Comparison of ENCODE assay signal across 8 cellular contexts in genomic region chr12:58540480-58541299, GRCh38.
DNase-seq lines count a peak whose midpoint lies in the region; ATAC-seq and TF ChIP-seq lines count a peak whose summit lies in the region.

No MANE protein-coding gene starts in this region.

- 35% methylated on average over 7 of the region's 8 CpGs for WGBS in right lobe of liver (ENCODE audit: insufficient coverage, low coverage, low lambda C conversion rate, missing lambda C conversion rate)

- H3K9ac ChIP-seq in colonic mucosa (ENCODE audit: low read depth in 2 of 2, low read length in 2 of 2), result no peak overlapping the region

- no peak for TF ChIP-seq POLR2A in Peyer's patch (IDR thresholded peaks at IDR 0.05)
- TF ChIP-seq POLR2A in right lobe of liver (IDR thresholded peaks at IDR 0.05), result no peak

- intact Hi-C loops in colonic mucosa (cut with DNase I) (loop anchor here (5.0 to 10.0 kb wide), 3 partner anchors 196 to 614 kb away; no protein-coding TSS in a partner anchor), right lobe of liver (cut with DNase I) (no loop called here), upper lobe of right lung (cut with DNase I) (no loop called here)

- no peaks in the 10 kb centered on the region for H3K36me3 ChIP-seq in Peyer's patch
- H3K36me3 ChIP-seq in colonic mucosa, result no peaks in the 10 kb centered on the region
- no peaks in the 10 kb centered on the region for H3K36me3 ChIP-seq in right lobe of liver
- H3K36me3 ChIP-seq in upper lobe of right lung, result no peaks in the 10 kb centered on the region

- H3K27ac ChIP-seq in Peyer's patch (no peak overlapping the region), colonic mucosa (no peak overlapping the region), right lobe of liver (no peak overlapping the region), upper lobe of right lung (no peak overlapping the region)

- H3K27me3 ChIP-seq in Peyer's patch, result no peaks in the 10 kb centered on the region
- H3K27me3 ChIP-seq in colonic mucosa, result no peaks in the 10 kb centered on the region
- H3K27me3 ChIP-seq in right lobe of liver, result no peaks in the 10 kb centered on the region
- H3K27me3 ChIP-seq in upper lobe of right lung, result no peaks in the 10 kb centered on the region

- peak in 4 of 6 experiments; percentile 41 to 65 (median 60) for TF ChIP-seq CTCF in Peyer's patch (IDR thresholded peaks at IDR 0.05)
- TF ChIP-seq CTCF in colonic mucosa (IDR thresholded peaks at IDR 0.05), result peak; percentile 60
- TF ChIP-seq CTCF in right lobe of liver (IDR thresholded peaks at IDR 0.05), result peak; percentile 75 to 80 (median 77)
- peak; percentile 58 for TF ChIP-seq CTCF in upper lobe of right lung (IDR thresholded peaks at IDR 0.05)

- H3K4me3 ChIP-seq in Peyer's patch (no peak overlapping the region), colonic mucosa (no peak overlapping the region), right lobe of liver (no peak overlapping the region), upper lobe of right lung (no peak overlapping the region)

- peak; percentile 90 for ATAC-seq in GM21528 (IDR thresholded peaks at IDR 0.05; ENCODE audit: low FRiP score, unreplicated experiment)
- ATAC-seq in right lobe of liver, result peak; percentile 96 to 98 (median 96)
- ATAC-seq in upper lobe of right lung, result peak; percentile 91
- no peak for ATAC-seq in HG03469 (IDR thresholded peaks at IDR 0.05; ENCODE audit: unreplicated experiment)

- no peaks in the 10 kb centered on the region for H3K9me3 ChIP-seq in Peyer's patch
- H3K9me3 ChIP-seq in colonic mucosa, result no peaks in the 10 kb centered on the region
- no peaks in the 10 kb centered on the region for H3K9me3 ChIP-seq in right lobe of liver
- no peaks in the 10 kb centered on the region for H3K9me3 ChIP-seq in upper lobe of right lung

- H3K4me1 ChIP-seq in Peyer's patch (no peaks in the 10 kb centered on the region), colonic mucosa (no peaks in the 10 kb centered on the region), right lobe of liver (no peaks in the 10 kb centered on the region), upper lobe of right lung (no peaks in the 10 kb centered on the region)

- DNase-seq in DMS53 (lab: John Stamatoyannopoulos, UW), result peak; percentile 95
- peak; percentile 85 for DNase-seq in M059J (ENCODE audit: low read depth)
- DNase-seq in Peyer's patch, result peak; percentile 22 to 73 (median 60)
- peak; percentile 68 for DNase-seq in colonic mucosa
- DNase-seq in right lobe of liver, result peak; percentile 61 to 70 (median 62)
- DNase-seq in upper lobe of right lung, result peak; percentile 68
